1 cellular context compared by ENCODE assay signal in the genomic region with DNA sequence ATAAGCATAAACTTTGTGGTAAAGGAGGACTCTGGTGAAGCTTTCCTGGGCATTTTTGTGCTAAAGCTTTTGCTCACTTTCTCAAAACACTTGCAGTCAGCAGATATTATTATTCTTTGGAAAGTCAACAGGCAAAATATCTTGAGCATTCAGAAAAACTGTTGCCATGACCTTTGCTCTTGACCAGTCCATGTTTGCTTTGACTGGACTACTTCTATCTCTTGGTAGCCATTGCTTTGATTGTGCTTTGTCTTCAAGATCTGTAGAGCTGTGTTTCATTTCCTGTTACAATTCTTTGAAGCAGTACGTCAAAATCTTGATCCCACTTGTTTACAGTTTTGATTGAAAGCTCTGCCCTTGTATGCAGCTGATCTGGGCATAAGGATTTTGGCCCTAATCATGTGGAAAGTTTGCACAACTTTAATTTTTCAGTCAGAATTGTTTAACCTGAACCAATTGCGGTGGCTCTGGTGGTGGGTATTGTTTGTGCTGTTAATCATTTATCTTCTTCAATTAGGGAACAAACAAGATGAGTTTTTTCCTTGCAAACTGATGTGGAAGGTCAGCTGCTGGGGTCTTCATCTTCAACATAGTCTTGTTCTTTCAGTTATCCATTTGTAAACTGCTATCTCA.
TF ChIP-seq lines count a peak whose summit lies in the region.

No MANE protein-coding gene starts in this region.

TF ChIP-seq in HepG2, 621 proteins besides CTCF, POLR2A, EP300 and RAD21 (continued from another document and continues in another):
- TF ChIP-seq, protein P1, sequence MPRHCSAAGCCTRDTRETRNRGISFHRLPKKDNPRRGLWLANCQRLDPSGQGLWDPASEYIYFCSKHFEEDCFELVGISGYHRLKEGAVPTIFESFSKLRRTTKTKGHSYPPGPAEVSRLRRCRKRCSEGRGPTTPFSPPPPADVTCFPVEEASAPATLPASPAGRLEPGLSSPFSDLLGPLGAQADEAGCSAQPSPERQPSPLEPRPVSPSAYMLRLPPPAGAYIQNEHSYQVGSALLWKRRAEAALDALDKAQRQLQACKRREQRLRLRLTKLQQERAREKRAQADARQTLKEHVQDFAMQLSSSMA (CRISPR knock-in tag; IDR thresholded peaks at IDR 0.05) = no peak
- TF ChIP-seq, protein P2, sequence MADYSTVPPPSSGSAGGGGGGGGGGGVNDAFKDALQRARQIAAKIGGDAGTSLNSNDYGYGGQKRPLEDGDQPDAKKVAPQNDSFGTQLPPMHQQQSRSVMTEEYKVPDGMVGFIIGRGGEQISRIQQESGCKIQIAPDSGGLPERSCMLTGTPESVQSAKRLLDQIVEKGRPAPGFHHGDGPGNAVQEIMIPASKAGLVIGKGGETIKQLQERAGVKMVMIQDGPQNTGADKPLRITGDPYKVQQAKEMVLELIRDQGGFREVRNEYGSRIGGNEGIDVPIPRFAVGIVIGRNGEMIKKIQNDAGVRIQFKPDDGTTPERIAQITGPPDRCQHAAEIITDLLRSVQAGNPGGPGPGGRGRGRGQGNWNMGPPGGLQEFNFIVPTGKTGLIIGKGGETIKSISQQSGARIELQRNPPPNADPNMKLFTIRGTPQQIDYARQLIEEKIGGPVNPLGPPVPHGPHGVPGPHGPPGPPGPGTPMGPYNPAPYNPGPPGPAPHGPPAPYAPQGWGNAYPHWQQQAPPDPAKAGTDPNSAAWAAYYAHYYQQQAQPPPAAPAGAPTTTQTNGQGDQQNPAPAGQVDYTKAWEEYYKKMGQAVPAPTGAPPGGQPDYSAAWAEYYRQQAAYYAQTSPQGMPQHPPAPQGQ (CRISPR knock-in tag; IDR thresholded peaks at IDR 0.05; ENCODE audit: borderline replicate concordance) = no peak
- TF ChIP-seq, protein P3, sequence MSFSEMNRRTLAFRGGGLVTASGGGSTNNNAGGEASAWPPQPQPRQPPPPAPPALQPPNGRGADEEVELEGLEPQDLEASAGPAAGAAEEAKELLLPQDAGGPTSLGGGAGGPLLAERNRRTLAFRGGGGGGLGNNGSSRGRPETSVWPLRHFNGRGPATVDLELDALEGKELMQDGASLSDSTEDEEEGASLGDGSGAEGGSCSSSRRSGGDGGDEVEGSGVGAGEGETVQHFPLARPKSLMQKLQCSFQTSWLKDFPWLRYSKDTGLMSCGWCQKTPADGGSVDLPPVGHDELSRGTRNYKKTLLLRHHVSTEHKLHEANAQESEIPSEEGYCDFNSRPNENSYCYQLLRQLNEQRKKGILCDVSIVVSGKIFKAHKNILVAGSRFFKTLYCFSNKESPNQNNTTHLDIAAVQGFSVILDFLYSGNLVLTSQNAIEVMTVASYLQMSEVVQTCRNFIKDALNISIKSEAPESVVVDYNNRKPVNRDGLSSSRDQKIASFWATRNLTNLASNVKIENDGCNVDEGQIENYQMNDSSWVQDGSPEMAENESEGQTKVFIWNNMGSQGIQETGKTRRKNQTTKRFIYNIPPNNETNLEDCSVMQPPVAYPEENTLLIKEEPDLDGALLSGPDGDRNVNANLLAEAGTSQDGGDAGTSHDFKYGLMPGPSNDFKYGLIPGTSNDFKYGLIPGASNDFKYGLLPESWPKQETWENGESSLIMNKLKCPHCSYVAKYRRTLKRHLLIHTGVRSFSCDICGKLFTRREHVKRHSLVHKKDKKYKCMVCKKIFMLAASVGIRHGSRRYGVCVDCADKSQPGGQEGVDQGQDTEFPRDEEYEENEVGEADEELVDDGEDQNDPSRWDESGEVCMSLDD (CRISPR knock-in tag; IDR thresholded peaks at IDR 0.05; ENCODE audit: borderline replicate concordance) = no peak
- TF ChIP-seq GFI1 (CRISPR knock-in tag; IDR thresholded peaks at IDR 0.05; ENCODE audit: borderline replicate concordance) (peak; percentile 32; the same call in 1 of the 2 replicates), POLR2G (IDR thresholded peaks at IDR 0.05; ENCODE audit: low read depth, low read length) (no peak), ZNF788 (CRISPR knock-in tag; IDR thresholded peaks at IDR 0.05; ENCODE audit: borderline replicate concordance) (no peak), ELF3 (CRISPR knock-in tag; IDR thresholded peaks at IDR 0.05) (peak; percentile 64), ZNF207 (IDR thresholded peaks at IDR 0.05; ENCODE audit: borderline replicate concordance) (no peak), ZC3H13 (CRISPR knock-in tag; IDR thresholded peaks at IDR 0.05) (no peak), FOXM1 (CRISPR knock-in tag; IDR thresholded peaks at IDR 0.05) (no peak), MYC (CRISPR knock-in tag; IDR thresholded peaks at IDR 0.05; ENCODE audit: borderline replicate concordance) (no peak), ZFP90 (CRISPR knock-in tag; IDR thresholded peaks at IDR 0.05; ENCODE audit: borderline replicate concordance) (no peak), ZSCAN20 (CRISPR knock-in tag; IDR thresholded peaks at IDR 0.05; ENCODE audit: borderline replicate concordance) (no peak), TBX3 (IDR thresholded peaks at IDR 0.05; ENCODE audit: borderline replicate concordance) (no peak), GZF1 (CRISPR knock-in tag; IDR thresholded peaks at IDR 0.05) (no peak), ZNF672 (CRISPR knock-in tag; IDR thresholded peaks at IDR 0.05) (no peak), ZNF713 (CRISPR knock-in tag; IDR thresholded peaks at IDR 0.05) (no peak), NFIC (IDR thresholded peaks at IDR 0.05; ENCODE audit: low read length) (peak; percentile 66; the same call in 1 of the 2 replicates), SYNCRIP (IDR thresholded peaks at IDR 0.05; ENCODE audit: insufficient read depth, low read depth, low read length) (no peak), NFE2L2 (IDR thresholded peaks at IDR 0.05; ENCODE audit: low read length) (no peak), ZNF124 (CRISPR knock-in tag; IDR thresholded peaks at IDR 0.05) (no peak)
- TF ChIP-seq, protein P4, sequence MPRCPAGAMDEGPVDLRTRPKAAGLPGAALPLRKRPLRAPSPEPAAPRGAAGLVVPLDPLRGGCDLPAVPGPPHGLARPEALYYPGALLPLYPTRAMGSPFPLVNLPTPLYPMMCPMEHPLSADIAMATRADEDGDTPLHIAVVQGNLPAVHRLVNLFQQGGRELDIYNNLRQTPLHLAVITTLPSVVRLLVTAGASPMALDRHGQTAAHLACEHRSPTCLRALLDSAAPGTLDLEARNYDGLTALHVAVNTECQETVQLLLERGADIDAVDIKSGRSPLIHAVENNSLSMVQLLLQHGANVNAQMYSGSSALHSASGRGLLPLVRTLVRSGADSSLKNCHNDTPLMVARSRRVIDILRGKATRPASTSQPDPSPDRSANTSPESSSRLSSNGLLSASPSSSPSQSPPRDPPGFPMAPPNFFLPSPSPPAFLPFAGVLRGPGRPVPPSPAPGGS (CRISPR knock-in tag; IDR thresholded peaks at IDR 0.05) = no peak
- TF ChIP-seq, protein P5, sequence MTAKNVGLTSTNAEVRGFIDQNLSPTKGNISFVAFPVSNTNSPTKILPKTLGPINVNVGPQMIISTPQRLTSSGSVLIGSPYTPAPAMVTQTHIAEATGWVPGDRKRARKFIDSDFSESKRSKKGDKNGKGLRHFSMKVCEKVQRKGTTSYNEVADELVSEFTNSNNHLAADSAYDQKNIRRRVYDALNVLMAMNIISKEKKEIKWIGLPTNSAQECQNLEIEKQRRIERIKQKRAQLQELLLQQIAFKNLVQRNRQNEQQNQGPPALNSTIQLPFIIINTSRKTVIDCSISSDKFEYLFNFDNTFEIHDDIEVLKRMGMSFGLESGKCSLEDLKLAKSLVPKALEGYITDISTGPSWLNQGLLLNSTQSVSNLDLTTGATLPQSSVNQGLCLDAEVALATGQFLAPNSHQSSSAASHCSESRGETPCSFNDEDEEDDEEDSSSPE (CRISPR knock-in tag; IDR thresholded peaks at IDR 0.05) = no peak
- TF ChIP-seq, protein P6, sequence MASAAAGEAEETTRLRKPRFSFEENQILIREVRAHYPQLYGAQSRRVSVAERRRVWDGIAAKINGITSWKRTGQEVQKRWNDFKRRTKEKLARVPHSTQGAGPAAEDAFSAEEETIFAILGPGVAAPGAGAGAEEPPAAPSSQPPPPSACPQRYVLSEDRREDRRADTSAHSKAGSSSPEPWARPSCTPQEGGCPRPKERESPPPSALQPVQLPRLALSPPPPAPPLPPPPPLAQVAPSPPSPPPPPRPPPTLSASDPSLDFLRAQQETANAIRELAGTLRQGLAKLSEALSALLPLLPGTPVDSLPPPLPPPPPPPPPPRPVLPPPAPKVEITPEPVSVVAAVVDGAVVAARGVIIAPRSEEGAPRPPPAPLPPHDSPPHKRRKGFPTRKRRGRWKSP (CRISPR knock-in tag; IDR thresholded peaks at IDR 0.05) = no peak
- TF ChIP-seq, protein P7, sequence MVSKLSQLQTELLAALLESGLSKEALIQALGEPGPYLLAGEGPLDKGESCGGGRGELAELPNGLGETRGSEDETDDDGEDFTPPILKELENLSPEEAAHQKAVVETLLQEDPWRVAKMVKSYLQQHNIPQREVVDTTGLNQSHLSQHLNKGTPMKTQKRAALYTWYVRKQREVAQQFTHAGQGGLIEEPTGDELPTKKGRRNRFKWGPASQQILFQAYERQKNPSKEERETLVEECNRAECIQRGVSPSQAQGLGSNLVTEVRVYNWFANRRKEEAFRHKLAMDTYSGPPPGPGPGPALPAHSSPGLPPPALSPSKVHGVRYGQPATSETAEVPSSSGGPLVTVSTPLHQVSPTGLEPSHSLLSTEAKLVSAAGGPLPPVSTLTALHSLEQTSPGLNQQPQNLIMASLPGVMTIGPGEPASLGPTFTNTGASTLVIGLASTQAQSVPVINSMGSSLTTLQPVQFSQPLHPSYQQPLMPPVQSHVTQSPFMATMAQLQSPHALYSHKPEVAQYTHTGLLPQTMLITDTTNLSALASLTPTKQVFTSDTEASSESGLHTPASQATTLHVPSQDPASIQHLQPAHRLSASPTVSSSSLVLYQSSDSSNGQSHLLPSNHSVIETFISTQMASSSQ (IDR thresholded peaks at IDR 0.05; ENCODE audit: low read depth) = peak; percentile 74
- TF ChIP-seq, protein P7 (CRISPR knock-in tag; IDR thresholded peaks at IDR 0.05; ENCODE audit: borderline replicate concordance) = peak; percentile 50; the same call in 1 of the 2 replicates
- TF ChIP-seq, protein P8, sequence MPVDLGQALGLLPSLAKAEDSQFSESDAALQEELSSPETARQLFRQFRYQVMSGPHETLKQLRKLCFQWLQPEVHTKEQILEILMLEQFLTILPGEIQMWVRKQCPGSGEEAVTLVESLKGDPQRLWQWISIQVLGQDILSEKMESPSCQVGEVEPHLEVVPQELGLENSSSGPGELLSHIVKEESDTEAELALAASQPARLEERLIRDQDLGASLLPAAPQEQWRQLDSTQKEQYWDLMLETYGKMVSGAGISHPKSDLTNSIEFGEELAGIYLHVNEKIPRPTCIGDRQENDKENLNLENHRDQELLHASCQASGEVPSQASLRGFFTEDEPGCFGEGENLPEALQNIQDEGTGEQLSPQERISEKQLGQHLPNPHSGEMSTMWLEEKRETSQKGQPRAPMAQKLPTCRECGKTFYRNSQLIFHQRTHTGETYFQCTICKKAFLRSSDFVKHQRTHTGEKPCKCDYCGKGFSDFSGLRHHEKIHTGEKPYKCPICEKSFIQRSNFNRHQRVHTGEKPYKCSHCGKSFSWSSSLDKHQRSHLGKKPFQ (CRISPR knock-in tag; IDR thresholded peaks at IDR 0.05; ENCODE audit: insufficient replicate concordance) = no peak
- TF ChIP-seq, protein P9, sequence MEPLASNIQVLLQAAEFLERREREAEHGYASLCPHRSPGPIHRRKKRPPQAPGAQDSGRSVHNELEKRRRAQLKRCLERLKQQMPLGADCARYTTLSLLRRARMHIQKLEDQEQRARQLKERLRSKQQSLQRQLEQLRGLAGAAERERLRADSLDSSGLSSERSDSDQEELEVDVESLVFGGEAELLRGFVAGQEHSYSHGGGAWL (CRISPR knock-in tag; IDR thresholded peaks at IDR 0.05) = no peak
- TF ChIP-seq, protein P10, sequence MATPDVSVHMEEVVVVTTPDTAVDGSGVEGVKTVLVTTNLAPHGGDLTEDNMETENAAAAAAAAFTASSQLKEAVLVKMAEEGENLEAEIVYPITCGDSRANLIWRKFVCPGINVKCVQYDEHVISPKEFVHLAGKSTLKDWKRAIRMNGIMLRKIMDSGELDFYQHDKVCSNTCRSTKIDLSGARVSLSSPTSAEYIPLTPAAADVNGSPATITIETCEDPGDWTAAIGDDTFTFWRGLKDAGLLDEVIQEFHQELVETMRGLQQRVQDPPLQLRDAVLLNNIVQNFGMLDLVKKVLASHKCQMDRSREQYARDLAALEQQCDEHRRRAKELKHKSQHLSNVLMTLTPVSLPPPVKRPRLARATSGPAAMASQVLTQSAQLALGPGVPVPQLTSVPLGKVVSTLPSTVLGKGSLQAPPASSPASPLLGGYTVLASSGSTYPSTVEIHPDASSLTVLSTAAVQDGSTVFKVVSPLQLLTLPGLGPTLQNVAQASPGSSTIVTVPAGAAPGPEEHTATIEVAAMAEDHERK (CRISPR knock-in tag; IDR thresholded peaks at IDR 0.05; ENCODE audit: low read depth) = no peak
- TF ChIP-seq, protein P11, sequence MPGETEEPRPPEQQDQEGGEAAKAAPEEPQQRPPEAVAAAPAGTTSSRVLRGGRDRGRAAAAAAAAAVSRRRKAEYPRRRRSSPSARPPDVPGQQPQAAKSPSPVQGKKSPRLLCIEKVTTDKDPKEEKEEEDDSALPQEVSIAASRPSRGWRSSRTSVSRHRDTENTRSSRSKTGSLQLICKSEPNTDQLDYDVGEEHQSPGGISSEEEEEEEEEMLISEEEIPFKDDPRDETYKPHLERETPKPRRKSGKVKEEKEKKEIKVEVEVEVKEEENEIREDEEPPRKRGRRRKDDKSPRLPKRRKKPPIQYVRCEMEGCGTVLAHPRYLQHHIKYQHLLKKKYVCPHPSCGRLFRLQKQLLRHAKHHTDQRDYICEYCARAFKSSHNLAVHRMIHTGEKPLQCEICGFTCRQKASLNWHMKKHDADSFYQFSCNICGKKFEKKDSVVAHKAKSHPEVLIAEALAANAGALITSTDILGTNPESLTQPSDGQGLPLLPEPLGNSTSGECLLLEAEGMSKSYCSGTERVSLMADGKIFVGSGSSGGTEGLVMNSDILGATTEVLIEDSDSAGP (CRISPR knock-in tag; IDR thresholded peaks at IDR 0.05; ENCODE audit: borderline replicate concordance) = no peak
